Comparison of ENCODE assay signal across 2 cellular contexts in the genomic region with DNA sequence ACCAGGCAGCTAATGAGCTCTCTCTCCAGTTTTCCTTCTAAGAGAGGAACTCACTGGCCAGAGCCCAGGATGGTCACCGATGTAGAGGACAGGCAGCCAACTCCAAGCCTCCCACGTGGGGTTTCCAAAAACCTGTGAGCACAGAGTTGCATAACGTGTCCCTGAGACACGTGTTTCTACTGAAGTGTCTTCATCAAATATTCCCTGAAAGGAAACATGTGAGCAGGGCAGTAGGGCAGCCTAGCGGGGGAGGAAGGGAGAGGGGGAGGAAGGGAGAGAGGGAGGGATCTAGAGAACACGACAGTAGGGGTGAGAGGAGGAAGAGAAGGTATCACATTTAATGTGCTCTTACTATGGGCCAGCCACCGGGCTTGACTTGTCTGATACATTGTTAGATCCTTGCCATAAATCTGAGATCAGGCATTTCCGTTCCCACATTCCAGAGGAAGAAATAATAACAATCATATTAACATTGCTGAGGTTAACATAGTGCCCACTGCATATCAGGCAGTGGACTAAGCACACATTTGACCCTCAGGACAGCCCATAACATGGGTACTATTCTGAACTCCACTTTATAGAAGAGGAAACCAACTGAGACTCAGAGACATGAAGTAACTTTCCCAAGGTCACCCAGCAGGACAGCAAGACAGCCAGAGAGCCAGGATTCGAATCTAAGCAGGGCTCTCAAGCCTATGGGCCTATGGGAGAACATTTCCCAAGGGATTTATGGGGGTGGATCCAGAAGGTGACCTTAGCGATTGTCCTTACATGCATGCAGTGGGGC.
TF ChIP-seq lines count a peak whose summit lies in the region.

No MANE protein-coding gene starts in this region.

TF ChIP-seq in SK-N-SH, 30 proteins besides CTCF, POLR2A, EP300 and RAD21:
- 0 out of 2 replicates have a peak, but pooled peaks have one; percentile 14 for TF ChIP-seq PBX3 (IDR thresholded peaks at IDR 0.05)
- TF ChIP-seq FOXM1 (IDR thresholded peaks at IDR 0.05; ENCODE audit: low read depth): no peak
TF ChIP-seq in SK-N-SH: peak in this region for 1.

TF ChIP-seq in SK-N-SH treated with all-trans-retinoic acid at 6 μM for 48 hours, 23 proteins besides CTCF, POLR2A, EP300 and RAD21:
- no peak for TF ChIP-seq CREB5 (CRISPR knock-in tag; IDR thresholded peaks at IDR 0.05; ENCODE audit: low read depth)
- no peak for TF ChIP-seq CSDC2 (CRISPR knock-in tag; IDR thresholded peaks at IDR 0.05)
- no peak for TF ChIP-seq OSR1 (CRISPR knock-in tag; IDR thresholded peaks at IDR 0.05)
- TF ChIP-seq ISL1 (CRISPR knock-in tag; IDR thresholded peaks at IDR 0.05): no peak
- no peak for TF ChIP-seq ZNF565 (CRISPR knock-in tag; conservative IDR thresholded peaks at IDR 0.05; ENCODE audit: low read depth)
